ENCODE assay signal across 23 cellular contexts in genomic region chr5:33267741-33268140, GRCh38.
DNase-seq lines count a peak whose midpoint lies in the region; ATAC-seq, FAIRE-seq and TF ChIP-seq lines count a peak whose summit lies in the region.
"Had no signal": no experiment of that assay in that cellular context is flagged by ENCODE, and none has a peak within 500 bp of the region (broad histone marks: within the 10 kb centered on the region; RNA-seq: fewer than 3 reads in every experiment).

No MANE protein-coding gene starts in this region.

- peak overlapping the region; percentile 24 for H2AFZ ChIP-seq in osteoblast (ENCODE audit: low read length)

- no peaks in the 10 kb centered on the region for H3K9me3 Mint-ChIP-seq in endothelial cell (ENCODE audit: unreplicated experiment)

- H3K27me3 Mint-ChIP-seq in endothelial cell (ENCODE audit: unreplicated experiment) = no peaks in the 10 kb centered on the region

- peak overlapping the region; percentile 62 for H3K27ac Mint-ChIP-seq in endothelial cell (ENCODE audit: unreplicated experiment)
- H3K27ac Mint-ChIP-seq: CD4-positive, CD25-positive, alpha-beta regulatory T cell; CD8-positive, alpha-beta memory T cell had no signal

- H4K20me1 ChIP-seq in osteoblast (ENCODE audit: insufficient read depth, low read length) = no peaks in the 10 kb centered on the region

- H3K4me2 ChIP-seq in osteoblast (ENCODE audit: insufficient read depth, low read length) = no peak overlapping the region

- no peaks in the 10 kb centered on the region for H3K9me3 ChIP-seq in osteoblast (ENCODE audit: low read depth, low read length)
- H3K9me3 ChIP-seq: BE2C had no signal

- no peak overlapping the region for H3K4me3 ChIP-seq in osteoblast (ENCODE audit: insufficient read depth, low read length)
- H3K4me3 ChIP-seq: GM12878 had no signal

- H3K36me3 Mint-ChIP-seq in endothelial cell (ENCODE audit: low read depth, unreplicated experiment) = peaks cover 4% of the 10 kb centered on the region
- H3K36me3 Mint-ChIP-seq: CD4-positive, CD25-positive, alpha-beta regulatory T cell had no signal

- H3K4me3 Mint-ChIP-seq in endothelial cell (ENCODE audit: unreplicated experiment) = no peak overlapping the region
- H3K4me3 Mint-ChIP-seq: CD4-positive, CD25-positive, alpha-beta regulatory T cell; CD8-positive, alpha-beta memory T cell; H9 had no signal

- ATAC-seq in GM19467 (IDR thresholded peaks at IDR 0.05; ENCODE audit: unreplicated experiment) = no peak
- ATAC-seq: GM12878, HepG2 had no signal

- DNase-seq in H54 (ENCODE audit: insufficient read length, low spot score) (no peak), LHCN-M2 (ENCODE audit: low read depth) (peak; percentile 19), endothelial cell (ENCODE audit: low spot score) (no peak), osteoblast (ENCODE audit: insufficient read length, low spot score, missing footprints) (no peak), NCI-H146 (lab: John Stamatoyannopoulos, UW) (no peak), pons (ENCODE audit: low spot score) (no peak), RCC 7860 (ENCODE audit: low spot score) (no peak)
- DNase-seq: ACHN; BE2C; C1 segment of cervical spinal cord; CD4-positive, CD25-positive, alpha-beta regulatory T cell; CD8-positive, alpha-beta memory T cell; COR-L47; DMS 273 treated with DMSO at 0.1 percent for 48 hours; DMS53; DND-41; EL; GOT3; H9 had no signal

- TF ChIP-seq CTCF in endothelial cell (IDR thresholded peaks at IDR 0.05; ENCODE audit: unreplicated experiment) (no peak), osteoblast (IDR thresholded peaks at IDR 0.05; ENCODE audit: extremely low read depth, low read depth, low read length) (no peak)

- peaks cover 29% of the 10 kb centered on the region for H3K4me1 Mint-ChIP-seq in endothelial cell (ENCODE audit: unreplicated experiment)
- H3K4me1 Mint-ChIP-seq: CD4-positive, CD25-positive, alpha-beta regulatory T cell; CD8-positive, alpha-beta memory T cell; H9 had no signal

- no peak for TF ChIP-seq POLR2A in H54 (IDR thresholded peaks at IDR 0.05; ENCODE audit: low read depth, low read length)

- no peaks in the 10 kb centered on the region for H3K27me3 ChIP-seq in osteoblast (ENCODE audit: insufficient read depth, low read length)
- H3K27me3 ChIP-seq: BE2C had no signal

- H3K27ac ChIP-seq in osteoblast (ENCODE audit: low read depth, low read length) = no peak overlapping the region

- FAIRE-seq in H54 (lab: Jason Lieb, UNC) = peak; percentile 73
- no peak for FAIRE-seq in RCC 7860 (lab: Jason Lieb, UNC)
- FAIRE-seq: A204.1, GM12878, HepG2 had no signal

- no peaks in the 10 kb centered on the region for H3K36me3 ChIP-seq in osteoblast (ENCODE audit: insufficient read depth, low read length)
- H3K36me3 ChIP-seq: BE2C had no signal

- peaks cover 13% of the 10 kb centered on the region for H3K4me1 ChIP-seq in osteoblast (ENCODE audit: insufficient read depth, low read length)
- H3K4me1 ChIP-seq: BE2C had no signal

- no peaks in the 10 kb centered on the region for H3K79me2 ChIP-seq in osteoblast (ENCODE audit: insufficient read depth, low read length)
